ENCODE assay signal across 1 cellular context in genomic region chr1:26723013-26723991, GRCh38.
TF ChIP-seq lines count a peak whose summit lies in the region.

No MANE protein-coding gene starts in this region.

TF ChIP-seq in IMR-90, 13 proteins besides CTCF, POLR2A, EP300 and RAD21 (continued from another document):
- TF ChIP-seq MXI1 (IDR thresholded peaks at IDR 0.05; ENCODE audit: borderline replicate concordance, low read depth, low read length), result peak; percentile 86; the same call in 1 of the 2 replicates
- 0 out of 2 replicates have a peak, but pooled peaks have one; percentile 43 for TF ChIP-seq RFX5 (IDR thresholded peaks at IDR 0.05; ENCODE audit: low read depth, low read length)
- TF ChIP-seq NFE2L2 (IDR thresholded peaks at IDR 0.05; ENCODE audit: low read depth, low read length), result no peak
- TF ChIP-seq USF2 (IDR thresholded peaks at IDR 0.05; ENCODE audit: low read depth, low read length), result peak; percentile 88
- no peak for TF ChIP-seq RCOR1 (IDR thresholded peaks at IDR 0.05; ENCODE audit: insufficient replicate concordance, low read length)
- TF ChIP-seq CEBPB (IDR thresholded peaks at IDR 0.05; ENCODE audit: low read depth, low read length), result 0 out of 2 replicates have a peak, but pooled peaks have one; percentile 6
- peak; percentile 18; the same call in 1 of the 2 replicates for TF ChIP-seq BHLHE40 (IDR thresholded peaks at IDR 0.05; ENCODE audit: low read depth, low read length)
- TF ChIP-seq SMC3 (IDR thresholded peaks at IDR 0.05; ENCODE audit: low read depth, low read length), result no peak
- TF ChIP-seq FOS (IDR thresholded peaks at IDR 0.05; ENCODE audit: low read depth, low read length), result no peak; the same call in 1 of the 2 replicates
- TF ChIP-seq CHD1 (IDR thresholded peaks at IDR 0.05; ENCODE audit: low read depth, low read length), result no peak
- peak; percentile 69; the same call in 1 of the 2 replicates for TF ChIP-seq MAZ (IDR thresholded peaks at IDR 0.05; ENCODE audit: borderline replicate concordance, low read depth, low read length)
